In the genomic region with DNA sequence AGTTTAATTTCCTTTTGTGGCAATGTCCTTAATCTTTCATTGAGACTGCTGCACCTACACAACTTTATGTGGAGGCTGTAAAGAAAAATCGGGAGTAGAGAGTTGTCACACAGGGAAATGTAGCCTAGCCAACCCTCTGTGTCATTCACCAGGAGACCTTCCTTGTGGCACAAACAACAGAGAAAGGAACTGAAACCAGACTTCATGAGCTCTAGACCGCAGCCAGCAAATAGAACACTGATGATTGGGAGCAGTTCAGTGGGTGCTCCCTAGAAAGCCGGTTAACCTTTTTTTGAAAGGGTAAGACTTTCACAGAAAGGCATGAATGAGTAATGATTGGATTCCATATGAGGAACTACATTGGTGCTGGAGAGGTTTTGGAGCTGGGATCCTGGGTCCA, we compare ENCODE assay signal across 21 cellular contexts.
DNase-seq lines count a peak whose midpoint lies in the region; ATAC-seq lines count a peak whose summit lies in the region.
"Had no signal": no experiment of that assay in that cellular context is flagged by ENCODE, and none has a peak within 500 bp of the region (broad histone marks: within the 10 kb centered on the region; RNA-seq: fewer than 3 reads in every experiment).

No MANE protein-coding gene starts in this region.

- no peak overlapping the region for H3K4me3 Mint-ChIP-seq in activated CD8-positive, alpha-beta memory T cell treated with anti-CD3 and anti-CD28 coated beads, Interleukin-2, amount 10 ng/mL, durations not matched to agents 7 days and 5 days
- H3K4me3 Mint-ChIP-seq: activated CD8-positive, alpha-beta T cell treated with anti-CD3 and anti-CD28 coated beads, Interleukin-2, amount 10 ng/mL, durations not matched to agents 7 days and 5 days; activated naive CD4-positive, alpha-beta T cell treated with anti-CD3 and anti-CD28 coated beads for 36 hours; activated T-cell treated with anti-CD3 and anti-CD28 coated beads, Interleukin-2, amount 50 U/mL, for 24 hours; CD4-positive, alpha-beta T cell; memory B cell; natural killer cell treated with Interleukin-12 subunit alpha and Interleukin-12 subunit beta and Interleukin-15 and Interleukin-18, amount 100 ng/mL, for 72 hours; stimulated activated memory B cell treated with anti-CD40 and anti-IgM and Interleukin-4, amounts not matched to agents 10 μg/mL and 1 μg/mL and 100 μg/mL, for 72 hours had no signal

- H3K9me3 Mint-ChIP-seq in activated CD8-positive, alpha-beta memory T cell treated with anti-CD3 and anti-CD28 coated beads, Interleukin-2, amount 10 ng/mL, durations not matched to agents 7 days and 5 days (ENCODE audit: low read depth), result peaks cover 4% of the 10 kb centered on the region
- H3K9me3 Mint-ChIP-seq: activated naive CD4-positive, alpha-beta T cell treated with anti-CD3 and anti-CD28 coated beads for 36 hours had no signal

- H3K27ac Mint-ChIP-seq in activated CD8-positive, alpha-beta memory T cell treated with anti-CD3 and anti-CD28 coated beads, Interleukin-2, amount 10 ng/mL, durations not matched to agents 7 days and 5 days, result no peak overlapping the region
- H3K27ac Mint-ChIP-seq: activated CD8-positive, alpha-beta T cell treated with anti-CD3 and anti-CD28 coated beads, Interleukin-2, amount 10 ng/mL, durations not matched to agents 7 days and 5 days; activated naive CD4-positive, alpha-beta T cell treated with anti-CD3 and anti-CD28 coated beads for 36 hours; activated T-cell treated with anti-CD3 and anti-CD28 coated beads, Interleukin-2, amount 50 U/mL, for 24 hours; CD4-positive, alpha-beta T cell; memory B cell; natural killer cell treated with Interleukin-12 subunit alpha and Interleukin-12 subunit beta and Interleukin-15 and Interleukin-18, amount 100 ng/mL, for 72 hours; stimulated activated memory B cell treated with anti-CD40 and anti-IgM and Interleukin-4, amounts not matched to agents 10 μg/mL and 1 μg/mL and 100 μg/mL, for 72 hours had no signal

- DNase-seq in CD1c-positive myeloid dendritic cell (ENCODE audit: extremely low spot score) (peak; percentile 79), SKM-1 (lab: John Stamatoyannopoulos, UW; ENCODE audit: unreplicated experiment) (peak; percentile 3), mucosa of gallbladder (ENCODE audit: low spot score) (peak; percentile 17), NCI-H187 treated with DMSO at 0.1 percent for 48 hours (lab: John Stamatoyannopoulos, UW) (no peak)
- DNase-seq in activated CD8-positive, alpha-beta memory T cell treated with anti-CD3 and anti-CD28 coated beads, Interleukin-2, amount 10 ng/mL, durations not matched to agents 7 days and 5 days, result no peak
- DNase-seq: activated CD8-positive, alpha-beta T cell treated with anti-CD3 and anti-CD28 coated beads, Interleukin-2, amount 10 ng/mL, durations not matched to agents 7 days and 5 days; activated naive CD4-positive, alpha-beta T cell treated with anti-CD3 and anti-CD28 coated beads for 36 hours; activated T-cell treated with anti-CD3 and anti-CD28 coated beads, Interleukin-2, amount 50 U/mL, for 24 hours; CD4-positive, alpha-beta T cell; effector memory CD4-positive, alpha-beta T cell; HCEC 1CT; IMR-90; pancreas; T1000; testis had no signal

- ATAC-seq in GM21360 (IDR thresholded peaks at IDR 0.05; ENCODE audit: unreplicated experiment) (peak; percentile 49), HG03354 (IDR thresholded peaks at IDR 0.05; ENCODE audit: poor library complexity, severe bottlenecking, unreplicated experiment) (no peak)
- no peak for ATAC-seq in activated CD8-positive, alpha-beta memory T cell treated with anti-CD3 and anti-CD28 coated beads, Interleukin-2, amount 10 ng/mL, durations not matched to agents 7 days and 5 days
- ATAC-seq: activated CD4-positive, CD25-positive, alpha-beta regulatory T cell treated with anti-CD3 and anti-CD28 coated beads, Interleukin-2, amount 50 U/mL, for 24 hours; activated CD8-positive, alpha-beta T cell treated with anti-CD3 and anti-CD28 coated beads, Interleukin-2, amount 10 ng/mL, durations not matched to agents 7 days and 5 days; natural killer cell treated with Interleukin-12 subunit alpha and Interleukin-12 subunit beta and Interleukin-15 and Interleukin-18, amount 100 ng/mL, for 72 hours; stimulated activated memory B cell treated with anti-CD40 and anti-IgM and Interleukin-4, amounts not matched to agents 10 μg/mL and 1 μg/mL and 100 μg/mL, for 72 hours had no signal

- CTCF ChIA-PET in activated CD8-positive, alpha-beta memory T cell treated with anti-CD3 and anti-CD28 coated beads, Interleukin-2, amount 10 ng/mL, durations not matched to agents 7 days and 5 days (lab: Charles Lee), result no interaction called here

- H3K27me3 Mint-ChIP-seq in activated CD8-positive, alpha-beta memory T cell treated with anti-CD3 and anti-CD28 coated beads, Interleukin-2, amount 10 ng/mL, durations not matched to agents 7 days and 5 days, result no peaks in the 10 kb centered on the region
- H3K27me3 Mint-ChIP-seq: activated T-cell treated with anti-CD3 and anti-CD28 coated beads, Interleukin-2, amount 50 U/mL, for 24 hours; CD4-positive, alpha-beta T cell; memory B cell; natural killer cell treated with Interleukin-12 subunit alpha and Interleukin-12 subunit beta and Interleukin-15 and Interleukin-18, amount 100 ng/mL, for 72 hours; stimulated activated memory B cell treated with anti-CD40 and anti-IgM and Interleukin-4, amounts not matched to agents 10 μg/mL and 1 μg/mL and 100 μg/mL, for 72 hours had no signal

- no peaks in the 10 kb centered on the region for H3K4me1 Mint-ChIP-seq in activated CD8-positive, alpha-beta memory T cell treated with anti-CD3 and anti-CD28 coated beads, Interleukin-2, amount 10 ng/mL, durations not matched to agents 7 days and 5 days
- H3K4me1 Mint-ChIP-seq: memory B cell; stimulated activated memory B cell treated with anti-CD40 and anti-IgM and Interleukin-4, amounts not matched to agents 10 μg/mL and 1 μg/mL and 100 μg/mL, for 72 hours had no signal

- no peaks in the 10 kb centered on the region for H3K36me3 Mint-ChIP-seq in activated CD8-positive, alpha-beta memory T cell treated with anti-CD3 and anti-CD28 coated beads, Interleukin-2, amount 10 ng/mL, durations not matched to agents 7 days and 5 days
- H3K36me3 Mint-ChIP-seq: memory B cell; stimulated activated memory B cell treated with anti-CD40 and anti-IgM and Interleukin-4, amounts not matched to agents 10 μg/mL and 1 μg/mL and 100 μg/mL, for 72 hours had no signal

Comparison
In these comparisons a context has a peak if more than half of its experiments do, and no peak if none do; other contexts are left out.
1. DNase-seq: peak in CD1c-positive myeloid dendritic cell (single experiment), SKM-1 (single experiment) and mucosa of gallbladder (single experiment); none in NCI-H187 treated with DMSO at 0.1 percent for 48 hours (single experiment) and activated CD8-positive, alpha-beta memory T cell treated with anti-CD3 and anti-CD28 coated beads, Interleukin-2, amount 10 ng/mL, durations not matched to agents 7 days and 5 days (single experiment).